Comparison of ENCODE assay signal across 18 cellular contexts in the genomic region with DNA sequence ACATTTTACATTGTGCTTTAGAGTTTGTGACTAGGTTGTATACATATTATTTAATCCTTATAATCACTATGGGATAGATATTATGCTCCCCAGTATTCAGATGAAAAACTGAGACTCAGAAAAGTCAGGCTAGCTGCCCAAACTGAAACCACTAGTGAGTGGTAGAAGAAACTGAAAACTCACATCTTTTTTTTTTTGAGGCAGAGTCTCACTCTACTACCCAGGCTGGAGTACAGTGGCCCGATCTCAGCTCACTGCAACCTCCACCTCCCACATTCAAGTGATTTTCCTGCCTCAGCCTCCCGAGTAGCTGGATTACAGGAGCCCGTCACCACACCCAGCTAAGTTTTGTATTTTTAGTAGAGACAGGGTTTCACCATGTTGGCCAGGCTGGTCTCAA. TPM values are rescaled to one million over a fixed set of nuclear protein-coding genes. Genes with fewer than 3 reads are reported as not detected.
DNase-seq lines count a peak whose midpoint lies in the region; ATAC-seq, FAIRE-seq and TF ChIP-seq lines count a peak whose summit lies in the region.
"Had no signal": no experiment of that assay in that cellular context is flagged by ENCODE, and none has a peak within 500 bp of the region (broad histone marks: within the 10 kb centered on the region; RNA-seq: fewer than 3 reads in every experiment).

No MANE protein-coding gene starts in this region.

- TF ChIP-seq EP300 in GM12878 (IDR thresholded peaks at IDR 0.05; ENCODE audit: borderline replicate concordance in 1 of 2, control insufficient read depth in 1 of 2, low read depth in 2 of 2, low read length in 2 of 2), result no peak

- H3K27me3 ChIP-seq in GM12878 (replicated peaks in 1 of 2; ENCODE audit: control insufficient read depth in 2 of 2, insufficient read depth in 2 of 2, low read length in 1 of 2), result no peaks in the 10 kb centered on the region
- H3K27me3 ChIP-seq: SJCRH30, stomach, uterus had no signal

- no peak for TF ChIP-seq CTCF in GM12878 (IDR thresholded peaks at IDR 0.05 in 2 of 3, conservative IDR thresholded peaks at IDR 0.05 in 1 of 3; ENCODE audit: control insufficient read depth in 2 of 3, extremely low read depth in 1 of 3, insufficient read depth in 1 of 3, low read depth in 3 of 3, low read length in 3 of 3)
- no peak for TF ChIP-seq CTCF in lower leg skin (IDR thresholded peaks at IDR 0.05)

- no peaks in the 10 kb centered on the region for H4K20me1 ChIP-seq in GM12878 (ENCODE audit: control insufficient read depth, insufficient read depth)

- BruUV-seq in GM12878 (replicated peaks; lab: Mats Ljungman, UMichigan), result no TSS peak

- H3K27ac ChIP-seq in GM12878 (ENCODE audit: control insufficient read depth, insufficient read depth), result no peak overlapping the region
- H3K27ac ChIP-seq: SJCRH30, stomach, uterus had no signal

- no peak overlapping the region for H2AFZ ChIP-seq in GM12878 (ENCODE audit: control insufficient read depth, low read depth, low read length)

- DNase-seq in GM12892 (ENCODE audit: insufficient read length), result no peak
- DNase-seq in GM12878 (ENCODE audit: low read depth, low spot score), result no peak
- DNase-seq in lower leg skin (ENCODE audit: low spot score in 2 of 2), result no peak
- DNase-seq in frontal cortex (ENCODE audit: low spot score in 2 of 2), result no peak
- no peak for DNase-seq in NCI-H2227 (lab: John Stamatoyannopoulos, UW; ENCODE audit: unreplicated experiment)
- DNase-seq: C1 segment of cervical spinal cord; effector CD8-positive, alpha-beta T cell; GOT3; hypothalamus; left colon; NCI-H1092 treated with DMSO at 0.1 percent for 48 hours; NCI-H226; posterior cingulate gyrus; SJCRH30; stomach; uterus had no signal

- H3K4me3 ChIP-seq in GM12878, result no peak overlapping the region
- no peak overlapping the region for H3K4me3 ChIP-seq in lower leg skin (ENCODE audit: low read depth, poor library complexity, severe bottlenecking)
- H3K4me3 ChIP-seq: SJCRH30, stomach, uterus had no signal

- WGBS in GM12878 (ENCODE audit: insufficient coverage, insufficient replicate concordance, low lambda C conversion rate, missing lambda C conversion rate), result 50% methylated on average over 3 of the region's 3 CpGs
- 84 to 93% methylated on average over 3 of the region's 3 CpGs for WGBS in lower leg skin, 2 donors

- in situ Hi-C loops in GM12878 (cut with MboI), result no loop called here

- no peaks in the 10 kb centered on the region; the same call in 1 of the 2 replicates for H3K79me2 ChIP-seq in GM12878 (ENCODE audit: control insufficient read depth, insufficient read depth, low read length)

- TF ChIP-seq POLR2A in GM12892 (IDR thresholded peaks at IDR 0.05; ENCODE audit: low read depth, low read length) (no peak), GM12878 (IDR thresholded peaks at IDR 0.05; ENCODE audit: low read depth, low read length) (no peak), lower leg skin (IDR thresholded peaks at IDR 0.05) (no peak)

- RAD21 ChIA-PET in GM12878 (lab: Charles Lee; ENCODE audit: unreplicated experiment), result interaction anchor here (0.7 to 1.3 kb wide), 3 partner anchors 9 to 89 kb away, joined by 3 read pairs; no protein-coding TSS in a partner anchor

- peaks cover 32% of the 10 kb centered on the region for H3K4me1 ChIP-seq in GM12878 (ENCODE audit: control insufficient read depth, insufficient read depth, low read length)
- H3K4me1 ChIP-seq: SJCRH30, uterus had no signal

- H3K9me3 ChIP-seq in GM12878 (replicated peaks; ENCODE audit: control insufficient read depth, insufficient read depth, low read length), result no peaks in the 10 kb centered on the region; the same call in 2 of the 3 replicates
- H3K9me3 ChIP-seq: SJCRH30, stomach, uterus had no signal

- POLR2A ChIA-PET in GM12878 (lab: Charles Lee), result interaction anchor here (0.6 to 3.3 kb wide), 5 partner anchors 12 to 1109 kb away, joined by 3 to 11 read pairs (median 5); no protein-coding TSS in a partner anchor

- SMC1A ChIA-PET in GM12878 (lab: Charles Lee; ENCODE audit: uncharacterized antibody, unreplicated experiment), result interaction anchor here (0.6 to 4.1 kb wide), 8 partner anchors 9 to 102 kb away, joined by 3 to 19 read pairs (median 4); no protein-coding TSS in a partner anchor

- no peak for TF ChIP-seq RAD21 in GM12878 (IDR thresholded peaks at IDR 0.05; ENCODE audit: insufficient read depth, low read depth, low read length)

- intact Hi-C loops in GM12878 (cut with micrococcal nuclease; ENCODE audit: unreplicated experiment) (no loop called here), lower leg skin (cut with DNase I; ENCODE audit: low total_unique reads) (no loop called here)

- CTCF ChIA-PET in GM12878 (lab: Yijun Ruan, JAX), result interaction anchor here (0.6 to 3.1 kb wide), 7 partner anchors 10 to 90 kb away, joined by 3 to 13 read pairs (median 3); no protein-coding TSS in a partner anchor

- peak overlapping the region; percentile 59 for H3K4me2 ChIP-seq in GM12878 (ENCODE audit: control insufficient read depth, insufficient read depth)

- FAIRE-seq in GM12892 (lab: Jason Lieb, UNC) (peak; percentile 44), GM12878 (lab: Jason Lieb, UNC) (peak; percentile 68), frontal cortex (lab: Jason Lieb, UNC) (no peak)

- peak; percentile 54 for ATAC-seq in GM19372 (IDR thresholded peaks at IDR 0.05; ENCODE audit: low read depth, unreplicated experiment)
- peak; percentile 58 for ATAC-seq in HG03108 (IDR thresholded peaks at IDR 0.05; ENCODE audit: unreplicated experiment)
- peak; percentile 90 for ATAC-seq in GM12878
- ATAC-seq: left colon had no signal

- H3K36me3 ChIP-seq in GM12878 (ENCODE audit: control insufficient read depth in 2 of 2, insufficient read depth in 2 of 2, low read length in 1 of 2), result no peaks in the 10 kb centered on the region
- H3K36me3 ChIP-seq: SJCRH30, stomach, uterus had no signal

- no peak overlapping the region for H3K9ac ChIP-seq in GM12878 (ENCODE audit: control insufficient read depth, insufficient read depth, low read length)

TF ChIP-seq in GM12878, 131 proteins besides CTCF, POLR2A, EP300 and RAD21:
- TF ChIP-seq ZNF384 (IDR thresholded peaks at IDR 0.05; ENCODE audit: borderline replicate concordance, low read depth, low read length), result peak; percentile 65; the same call in 1 of the 2 replicates
- TF ChIP-seq, protein P1, sequence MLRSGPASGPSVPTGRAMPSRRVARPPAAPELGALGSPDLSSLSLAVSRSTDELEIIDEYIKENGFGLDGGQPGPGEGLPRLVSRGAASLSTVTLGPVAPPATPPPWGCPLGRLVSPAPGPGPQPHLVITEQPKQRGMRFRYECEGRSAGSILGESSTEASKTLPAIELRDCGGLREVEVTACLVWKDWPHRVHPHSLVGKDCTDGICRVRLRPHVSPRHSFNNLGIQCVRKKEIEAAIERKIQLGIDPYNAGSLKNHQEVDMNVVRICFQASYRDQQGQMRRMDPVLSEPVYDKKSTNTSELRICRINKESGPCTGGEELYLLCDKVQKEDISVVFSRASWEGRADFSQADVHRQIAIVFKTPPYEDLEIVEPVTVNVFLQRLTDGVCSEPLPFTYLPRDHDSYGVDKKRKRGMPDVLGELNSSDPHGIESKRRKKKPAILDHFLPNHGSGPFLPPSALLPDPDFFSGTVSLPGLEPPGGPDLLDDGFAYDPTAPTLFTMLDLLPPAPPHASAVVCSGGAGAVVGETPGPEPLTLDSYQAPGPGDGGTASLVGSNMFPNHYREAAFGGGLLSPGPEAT (IDR thresholded peaks at IDR 0.05; ENCODE audit: low read depth), result 0 out of 2 replicates have a peak, but pooled peaks have one; percentile 31
- no peak for TF ChIP-seq HDAC6 (IDR thresholded peaks at IDR 0.05; ENCODE audit: unreplicated experiment)
- no peak for TF ChIP-seq IKZF1 (conservative IDR thresholded peaks at IDR 0.05)
- TF ChIP-seq HDGF (IDR thresholded peaks at IDR 0.05), result 0 out of 2 replicates have a peak, but pooled peaks have one; percentile 55
- TF ChIP-seq RUNX3 (IDR thresholded peaks at IDR 0.05; ENCODE audit: low read length), result 0 out of 2 replicates have a peak, but pooled peaks have one; percentile 29
- TF ChIP-seq FOS (IDR thresholded peaks at IDR 0.05; ENCODE audit: borderline replicate concordance, extremely low read depth, insufficient read length), result no peak

RNA-seq across cellular contexts. Expression of a gene that starts 22.2 kb away (rescaled TPM):
- 5.8 TPM for polyA plus RNA-seq in GM12892 (2012; ENCODE audit: missing spikeins)
- total RNA-seq in GM12878 (2013; cell fraction: nucleolus; rRNA removed), result 15.1 and 15.9 TPM in 2 replicates
- 2.0 and 2.1 TPM in 2 replicates for total RNA-seq in GM12878 (2014; rRNA removed)
- 1.5 TPM in 2 replicates for total RNA-seq in GM12878 (2014; rRNA removed; fragmentation: Illumina TruSeq; extraction: Trizol)
- 4.9 and 5.4 TPM in 2 replicates for total RNA-seq in GM12878 (2021)
- polyA plus RNA-seq in GM12878 (2011; ENCODE audit: low read depth), result 3.3 TPM
- polyA plus RNA-seq in GM12878 (2011; rRNA removed), result 1.7 and 2.3 TPM in 2 replicates
- polyA plus RNA-seq in GM12878 (2011; cell fraction: cytosol; rRNA removed), result 1.6 and 2.8 TPM in 2 replicates
- 2.3 and 2.6 TPM in 2 replicates for polyA plus RNA-seq in GM12878 (2011; cell fraction: nucleus; rRNA removed)
- 4.2 and 4.8 TPM in 2 replicates for polyA plus RNA-seq in GM12878 (2012)
- polyA plus RNA-seq in GM12878 (2014; fragmentation: Illumina TruSeq; extraction: Trizol), result 2.2 and 2.7 TPM in 2 replicates
- 1 to 10 TPM; 1.4 to 1.7 TPM for polyA plus RNA-seq in GM12878 (2014; fragmentation: Nextera tagmentation; extraction: Ambion mirVana)
- polyA plus RNA-seq in GM12878 (2014; rRNA removed), result 1.5 and 2.6 TPM in 2 replicates
- 1 to 10 TPM; 4.2 to 4.3 TPM for polyA plus RNA-seq in GM12878 (2016; fragmentation: Nextera tagmentation; extraction: Ambion mirVana)
- polyA minus RNA-seq in GM12878 (2011; rRNA and poly(A)+ RNA removed), result 1.5 and 1.9 TPM in 2 replicates
- polyA minus RNA-seq in GM12878 (2011; cell fraction: cytosol; rRNA and poly(A)+ RNA removed), result 0.94 and 1.5 TPM in 2 replicates
- 1.1 TPM in 2 replicates for polyA minus RNA-seq in GM12878 (2011; cell fraction: nucleus; rRNA and poly(A)+ RNA removed)
- 10 to 100 TPM; 16.8 to 22.2 (median 19.2) TPM for total RNA-seq in lower leg skin
- total RNA-seq in frontal cortex, result 24.1 TPM
